In genomic region chr22:22989856-22990255, GRCh38 we compare ENCODE assay signal across 8 cellular contexts.
"Had no signal": no experiment of that assay in that cellular context is flagged by ENCODE, and none has a peak within 500 bp of the region (broad histone marks: within the 10 kb centered on the region; RNA-seq: fewer than 3 reads in every experiment).

No MANE protein-coding gene starts in this region.

- DNase-seq: H9, HCEC 1CT, KG1 had no signal

- H3K27ac ChIP-seq: HL-60 had no signal

- ATAC-seq: GM23338, HepG2 had no signal

- H3K4me3 ChIP-seq: GM23338 had no signal

- H2AFZ ChIP-seq: GM23338 had no signal

- H3K4me2 ChIP-seq: GM23338 had no signal

- FAIRE-seq: H1, H54, HepG2 had no signal
